ENCODE assay signal across 8 cellular contexts in the genomic region with DNA sequence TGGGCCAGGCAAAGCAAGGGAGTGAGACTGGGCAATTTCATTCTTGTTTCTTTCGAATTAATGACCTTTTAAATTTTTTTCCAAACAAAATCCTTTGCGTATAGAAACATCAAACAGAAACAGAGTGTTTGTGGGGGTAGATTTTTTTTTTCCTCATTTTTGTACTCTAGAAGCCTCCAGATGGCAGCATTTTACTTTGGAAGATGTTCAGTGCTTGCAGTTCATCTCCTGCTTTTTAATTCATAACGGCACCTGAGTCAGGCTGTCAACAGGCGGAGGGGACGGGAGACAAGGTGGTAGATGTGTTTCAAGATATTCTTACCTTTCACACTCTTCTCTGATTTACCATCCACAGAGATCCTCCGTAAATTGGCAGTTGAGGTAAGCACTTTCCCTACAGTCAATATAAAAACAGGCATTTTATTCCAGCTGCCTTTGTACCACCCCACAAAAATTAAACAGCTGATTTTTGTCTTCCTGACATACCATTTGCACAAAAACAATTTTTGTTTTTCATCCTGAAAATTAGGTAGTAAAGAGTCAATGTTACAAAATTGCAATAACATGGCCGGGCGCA.
DNase-seq lines count a peak whose midpoint lies in the region; ATAC-seq and TF ChIP-seq lines count a peak whose summit lies in the region.

No MANE protein-coding gene starts in this region.

- TF ChIP-seq CTCF in SK-N-SH (IDR thresholded peaks at IDR 0.05), result peak; percentile 61

- H3K4me3 Mint-ChIP-seq in natural killer cell treated with Interleukin-12 subunit alpha and Interleukin-12 subunit beta and Interleukin-15 and Interleukin-18, amount 100 ng/mL, for 72 hours, result no peak overlapping the region

- H3K4me3 ChIP-seq in SK-N-SH (ENCODE audit: low read depth in 2 of 2, low read length in 1 of 2), result no peak overlapping the region; a peak in 2 of 4 replicates

- TF ChIP-seq RAD21 in SK-N-SH (IDR thresholded peaks at IDR 0.05; ENCODE audit: low read length), result peak; percentile 78

- H3K27ac ChIP-seq in SK-N-SH (ENCODE audit: low read depth in 2 of 2, low read length in 1 of 2), result no peak overlapping the region

- H3K36me3 ChIP-seq in SK-N-SH (replicated peaks in 1 of 2; ENCODE audit: control insufficient read depth in 1 of 2, insufficient read depth in 2 of 2, low read length in 1 of 2), result no peaks in the 10 kb centered on the region

- no peaks in the 10 kb centered on the region for H3K9me3 Mint-ChIP-seq in natural killer cell treated with Interleukin-12 subunit alpha and Interleukin-12 subunit beta and Interleukin-15 and Interleukin-18, amount 100 ng/mL, for 72 hours

- CTCF ChIA-PET in SK-N-SH (lab: Yijun Ruan, JAX), result interaction anchor here (0.7 to 1.0 kb wide), 4 partner anchors 21 to 1207 kb away, joined by 3 to 5 read pairs (median 4); no protein-coding TSS in a partner anchor

- H3K9me2 ChIP-seq in SK-N-SH, result no peaks in the 10 kb centered on the region

- H4K20me1 ChIP-seq in SK-N-SH (ENCODE audit: insufficient read depth), result no peaks in the 10 kb centered on the region

- no peak overlapping the region for H3K9ac ChIP-seq in SK-N-SH

- H3K27ac Mint-ChIP-seq in natural killer cell treated with Interleukin-12 subunit alpha and Interleukin-12 subunit beta and Interleukin-15 and Interleukin-18, amount 100 ng/mL, for 72 hours, result no peak overlapping the region

- H3F3A ChIP-seq in SK-N-SH (replicated peaks; ENCODE audit: insufficient read depth), result no peaks in the 10 kb centered on the region

- DNase-seq in NCI-H82 (lab: John Stamatoyannopoulos, UW), result peak; percentile 66
- DNase-seq in NCI-H82 treated with DMSO at 0.1 percent for 48 hours (lab: John Stamatoyannopoulos, UW; ENCODE audit: unreplicated experiment), result no peak
- DNase-seq in HPDE6-E6E7 (ENCODE audit: extremely low spot score), result peak; percentile 6
- DNase-seq in SK-N-SH, result peak; percentile 19
- peak; percentile 26 for DNase-seq in iPS-NIHi11 (ENCODE audit: low spot score)
- no peak for DNase-seq in stimulated activated naive CD4-positive, alpha-beta T cell (lab: John Stamatoyannopoulos, UW)
- no peak for DNase-seq in foreskin melanocyte
- DNase-seq in natural killer cell treated with Interleukin-12 subunit alpha and Interleukin-12 subunit beta and Interleukin-15 and Interleukin-18, amount 100 ng/mL, for 72 hours (ENCODE audit: low spot score), result no peak

- 0 out of 2 replicates have a peak overlapping the region, but pooled peaks have one; percentile 35 for H3K4me2 ChIP-seq in SK-N-SH

- H3K79me2 ChIP-seq in SK-N-SH (ENCODE audit: insufficient read depth), result no peaks in the 10 kb centered on the region

- peaks cover 14 to 29% of the 10 kb centered on the region in 2 donors for H3K27me3 Mint-ChIP-seq in natural killer cell treated with Interleukin-12 subunit alpha and Interleukin-12 subunit beta and Interleukin-15 and Interleukin-18, amount 100 ng/mL, for 72 hours

- H3K27me3 ChIP-seq in SK-N-SH (ENCODE audit: insufficient read depth), result no peaks in the 10 kb centered on the region; the same call in 1 of the 2 replicates

- no peaks in the 10 kb centered on the region for H3K4me1 ChIP-seq in SK-N-SH (ENCODE audit: control insufficient read depth in 1 of 2, insufficient read depth in 2 of 2, low read depth in 1 of 2, low read length in 1 of 2)

- POLR2A ChIA-PET in SK-N-SH (lab: Yijun Ruan, JAX), result no interaction called here

- no peak for TF ChIP-seq EP300 in SK-N-SH (IDR thresholded peaks at IDR 0.05; ENCODE audit: borderline replicate concordance in 1 of 2, low read depth in 1 of 2, low read length in 1 of 2)

- no peaks in the 10 kb centered on the region for H3K4me1 Mint-ChIP-seq in natural killer cell treated with Interleukin-12 subunit alpha and Interleukin-12 subunit beta and Interleukin-15 and Interleukin-18, amount 100 ng/mL, for 72 hours (ENCODE audit: low read depth in 2 of 2)

- ATAC-seq in natural killer cell treated with Interleukin-12 subunit alpha and Interleukin-12 subunit beta and Interleukin-15 and Interleukin-18, amount 100 ng/mL, for 72 hours, result no peak

- 39% methylated on average over 8 of the region's 8 CpGs for WGBS in SK-N-SH (ENCODE audit: low lambda C conversion rate)

- H2AFZ ChIP-seq in SK-N-SH (ENCODE audit: low read depth), result peak overlapping the region; percentile 64; the same call in 1 of the 2 replicates

- no peaks in the 10 kb centered on the region for H3K36me3 Mint-ChIP-seq in natural killer cell treated with Interleukin-12 subunit alpha and Interleukin-12 subunit beta and Interleukin-15 and Interleukin-18, amount 100 ng/mL, for 72 hours

- no peaks in the 10 kb centered on the region for H3K9me3 ChIP-seq in SK-N-SH

TF ChIP-seq in SK-N-SH, 30 proteins besides CTCF, POLR2A, EP300 and RAD21:
- TF ChIP-seq, protein P1, sequence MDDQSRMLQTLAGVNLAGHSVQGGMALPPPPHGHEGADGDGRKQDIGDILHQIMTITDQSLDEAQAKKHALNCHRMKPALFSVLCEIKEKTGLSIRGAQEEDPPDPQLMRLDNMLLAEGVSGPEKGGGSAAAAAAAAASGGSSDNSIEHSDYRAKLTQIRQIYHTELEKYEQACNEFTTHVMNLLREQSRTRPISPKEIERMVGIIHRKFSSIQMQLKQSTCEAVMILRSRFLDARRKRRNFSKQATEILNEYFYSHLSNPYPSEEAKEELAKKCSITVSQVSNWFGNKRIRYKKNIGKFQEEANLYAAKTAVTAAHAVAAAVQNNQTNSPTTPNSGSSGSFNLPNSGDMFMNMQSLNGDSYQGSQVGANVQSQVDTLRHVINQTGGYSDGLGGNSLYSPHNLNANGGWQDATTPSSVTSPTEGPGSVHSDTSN (IDR thresholded peaks at IDR 0.05), result 0 out of 2 replicates have a peak, but pooled peaks have one; percentile 23
- peak; percentile 44 for TF ChIP-seq SMC3 (IDR thresholded peaks at IDR 0.05; ENCODE audit: low read depth, low read length)
- TF ChIP-seq ELF1 (IDR thresholded peaks at IDR 0.05), result no peak
- no peak for TF ChIP-seq NRF1 (IDR thresholded peaks at IDR 0.05; ENCODE audit: low read depth, low read length)
- no peak for TF ChIP-seq RFX5 (IDR thresholded peaks at IDR 0.05; ENCODE audit: low read length)
- no peak for TF ChIP-seq ZBTB33 (IDR thresholded peaks at IDR 0.05; ENCODE audit: borderline replicate concordance, low read depth)
TF ChIP-seq in SK-N-SH: peak in this region for 2.

Comparison
In these comparisons a context has a peak if more than half of its experiments do, and no peak if none do; other contexts are left out.
1. DNase-seq: peak in NCI-H82 (single experiment), HPDE6-E6E7 (single experiment), SK-N-SH (single experiment) and iPS-NIHi11 (single experiment); none in NCI-H82 treated with DMSO at 0.1 percent for 48 hours (single experiment), stimulated activated naive CD4-positive, alpha-beta T cell (0 of 6), foreskin melanocyte (single experiment) and natural killer cell treated with Interleukin-12 subunit alpha and Interleukin-12 subunit beta and Interleukin-15 and Interleukin-18, amount 100 ng/mL, for 72 hours (single experiment).